19 cellular contexts compared by ENCODE assay signal in genomic region chr1:33326690-33327300, GRCh38. TPM values are rescaled to one million over a fixed set of nuclear protein-coding genes. Genes with fewer than 3 reads are reported as not detected.
A peak's percentile ranks its signal among the peaks of the same experiment; 100 is the strongest.
DNase-seq lines count a peak whose midpoint lies in the region; ATAC-seq and TF ChIP-seq lines count a peak whose summit lies in the region.
"Had no signal": no experiment of that assay in that cellular context is flagged by ENCODE, and none has a peak within 500 bp of the region (broad histone marks: within the 10 kb centered on the region; RNA-seq: fewer than 3 reads in every experiment).

No MANE protein-coding gene starts in this region.

- H2AFZ ChIP-seq in ACC112 (ENCODE audit: low read length, unreplicated experiment) (no peak overlapping the region), mammary epithelial cell (ENCODE audit: low read depth, low read length) (no peak overlapping the region)

- peak overlapping the region; percentile 89 for H3K27ac Mint-ChIP-seq in nephron progenitor cell
- H3K27ac Mint-ChIP-seq: stimulated activated naive B cell treated with anti-CD40 and anti-IgM and Interleukin-4, amounts not matched to agents 10 μg/mL and 1 μg/mL and 100 μg/mL, for 72 hours had no signal

- no peaks in the 10 kb centered on the region for H3K27me3 Mint-ChIP-seq in nephron progenitor cell (ENCODE audit: low read depth, poor library complexity)
- no peaks in the 10 kb centered on the region for H3K27me3 Mint-ChIP-seq in activated T-cell treated with anti-CD3 and anti-CD28 coated beads, Interleukin-2, amount 50 U/mL, for 4 hours (ENCODE audit: low read depth)
- H3K27me3 Mint-ChIP-seq: stimulated activated naive B cell treated with anti-CD40 and anti-IgM and Interleukin-4, amounts not matched to agents 10 μg/mL and 1 μg/mL and 100 μg/mL, for 72 hours had no signal

- H3K4me2 ChIP-seq in mammary epithelial cell (ENCODE audit: insufficient read depth, low read depth, low read length) = no peak overlapping the region

- H3K4me1 ChIP-seq in ACC112 (ENCODE audit: control insufficient read depth, insufficient read depth, low read length, unreplicated experiment) = peaks cover 37% of the 10 kb centered on the region
- H3K4me1 ChIP-seq in mammary epithelial cell (ENCODE audit: insufficient read depth, low read length) = peaks cover 46% of the 10 kb centered on the region

- peaks cover 61% of the 10 kb centered on the region for H3K36me3 ChIP-seq in ACC112 (ENCODE audit: insufficient read depth, low read length)
- peaks cover 81% of the 10 kb centered on the region for H3K36me3 ChIP-seq in mammary epithelial cell (ENCODE audit: insufficient read depth, low read length)

- peaks cover 41% of the 10 kb centered on the region for H3K4me1 Mint-ChIP-seq in nephron progenitor cell
- H3K4me1 Mint-ChIP-seq in activated T-cell treated with anti-CD3 and anti-CD28 coated beads, Interleukin-2, amount 50 U/mL, for 4 hours (ENCODE audit: low read depth) = no peaks in the 10 kb centered on the region

- DNase-seq in NOMO-1 (lab: John Stamatoyannopoulos, UW; ENCODE audit: unreplicated experiment in 2 of 2) = peak; percentile 37 to 74
- DNase-seq in mammary epithelial cell = no peak
- DNase-seq in nephron progenitor cell = no peak
- DNase-seq in sciatic nerve (ENCODE audit: low spot score) = no peak
- no peak for DNase-seq in activated T-cell treated with anti-CD3 and anti-CD28 coated beads, Interleukin-2, amount 50 U/mL, for 48 hours
- no peak for DNase-seq in NCI-H1417 treated with DMSO at 0.1 percent for 48 hours (lab: John Stamatoyannopoulos, UW)
- DNase-seq in activated T-cell treated with anti-CD3 and anti-CD28 coated beads, Interleukin-2, amount 50 U/mL, for 4 hours = no peak
- DNase-seq: EL; NCI-H774; occipital lobe; stimulated activated naive B cell treated with anti-CD40 and anti-IgM and Interleukin-4, amounts not matched to agents 10 μg/mL and 1 μg/mL and 100 μg/mL, for 72 hours had no signal

- TF ChIP-seq CTCF in mammary epithelial cell (conservative IDR thresholded peaks at IDR 0.05 in 1 of 2, IDR thresholded peaks at IDR 0.05 in 1 of 2; ENCODE audit: extremely low read depth in 1 of 2, insufficient read depth in 1 of 2, low read depth in 1 of 2, low read length in 2 of 2) (no peak), nephron progenitor cell (IDR thresholded peaks at IDR 0.05) (no peak)

- 95% methylated on average over 11 of the region's 11 CpGs for WGBS in mammary epithelial cell (ENCODE audit: low coverage, missing lambda C conversion rate)

- no TSS peak for BruUV-seq in mammary epithelial cell (replicated peaks; lab: Mats Ljungman, UMichigan)

- no peak overlapping the region for H3K9ac ChIP-seq in mammary epithelial cell (ENCODE audit: insufficient read depth, low read length)

- H3K4me3 ChIP-seq in ACC112 (ENCODE audit: low read depth, low read length) (no peak overlapping the region), mammary epithelial cell (replicated peaks in 1 of 3; ENCODE audit: insufficient read depth in 1 of 3, low read depth in 2 of 3, low read length in 3 of 3) (no peak overlapping the region)
- H3K4me3 ChIP-seq: GM12878, skin epidermis had no signal

- H3K4me3 Mint-ChIP-seq in nephron progenitor cell = no peak overlapping the region
- H3K4me3 Mint-ChIP-seq in activated T-cell treated with anti-CD3 and anti-CD28 coated beads, Interleukin-2, amount 50 U/mL, for 4 hours = no peak overlapping the region
- H3K4me3 Mint-ChIP-seq: stimulated activated naive B cell treated with anti-CD40 and anti-IgM and Interleukin-4, amounts not matched to agents 10 μg/mL and 1 μg/mL and 100 μg/mL, for 72 hours had no signal

- dilution Hi-C loops in mammary epithelial cell (cut with HindIII; ENCODE audit: low sequenced_read_pairs) = no loop called here

- no peaks in the 10 kb centered on the region for H3K27me3 ChIP-seq in ACC112 (ENCODE audit: insufficient read depth, low read length)
- H3K27me3 ChIP-seq in mammary epithelial cell (ENCODE audit: insufficient read depth, low read length) = no peaks in the 10 kb centered on the region

- in situ Hi-C loops in mammary epithelial cell (cut with MboI; ENCODE audit: low sequenced_read_pairs in 2 of 2) = no loop called here

- no peak for ATAC-seq in sciatic nerve
- no peak for ATAC-seq in activated T-cell treated with anti-CD3 and anti-CD28 coated beads, Interleukin-2, amount 50 U/mL, for 4 hours
- ATAC-seq: activated naive CD4-positive, alpha-beta T cell treated with anti-CD3 and anti-CD28 coated beads, Interleukin-2, amount 50 U/mL, for 72 hours; GM12878; stimulated activated naive B cell treated with anti-CD40 and anti-IgM and Interleukin-4, amounts not matched to agents 10 μg/mL and 1 μg/mL and 100 μg/mL, for 72 hours had no signal

- intact Hi-C loops in mammary epithelial cell (cut with micrococcal nuclease) = no loop called here
- intact Hi-C loops in sciatic nerve (cut with DNase I) = no loop called here

- H4K20me1 ChIP-seq in mammary epithelial cell (ENCODE audit: insufficient read depth, low read length) = peaks cover 8% of the 10 kb centered on the region

- H3K36me3 Mint-ChIP-seq in nephron progenitor cell (ENCODE audit: low read depth) = peaks cover 70% of the 10 kb centered on the region
- H3K36me3 Mint-ChIP-seq in activated T-cell treated with anti-CD3 and anti-CD28 coated beads, Interleukin-2, amount 50 U/mL, for 4 hours (ENCODE audit: insufficient read depth) = peaks cover 41% of the 10 kb centered on the region

- peak overlapping the region; percentile 75 for H3K27ac ChIP-seq in ACC112 (ENCODE audit: low read depth, low read length)
- peak overlapping the region; percentile 48 for H3K27ac ChIP-seq in mammary epithelial cell (ENCODE audit: insufficient read depth, low read depth, low read length)

- peaks cover 43% of the 10 kb centered on the region for H3K79me2 ChIP-seq in ACC112 (ENCODE audit: control insufficient read depth, insufficient read depth, low read length, unreplicated experiment)
- H3K79me2 ChIP-seq in mammary epithelial cell (ENCODE audit: insufficient read depth, low read length) = peaks cover 58% of the 10 kb centered on the region

- CTCF ChIA-PET in mammary epithelial cell (lab: Charles Lee; ENCODE audit: low non-redundant PET) = no interaction called here

- H3K9me3 Mint-ChIP-seq in nephron progenitor cell = no peaks in the 10 kb centered on the region
- H3K9me3 Mint-ChIP-seq in activated T-cell treated with anti-CD3 and anti-CD28 coated beads, Interleukin-2, amount 50 U/mL, for 4 hours = no peaks in the 10 kb centered on the region
- H3K9me3 Mint-ChIP-seq: activated naive CD4-positive, alpha-beta T cell treated with anti-CD3 and anti-CD28 coated beads, Interleukin-2, amount 50 U/mL, for 72 hours; stimulated activated naive B cell treated with anti-CD40 and anti-IgM and Interleukin-4, amounts not matched to agents 10 μg/mL and 1 μg/mL and 100 μg/mL, for 72 hours had no signal

- H3K9me3 ChIP-seq in mammary epithelial cell (replicated peaks; ENCODE audit: insufficient read depth, low read length) = no peaks in the 10 kb centered on the region

RNA-seq across cellular contexts. Expression of gene A3GALT2, which starts 5.9 kb away (rescaled TPM):
- total RNA-seq in mammary epithelial cell (not detected), sciatic nerve (not detected)
- polyA plus RNA-seq in mammary epithelial cell = not detected
- polyA minus RNA-seq in mammary epithelial cell = not detected
- under 1 TPM in 1 of 3 donors, not detected in 2; 0.30 TPM for total RNA-seq in activated T-cell treated with anti-CD3 and anti-CD28 coated beads, Interleukin-2, amount 50 U/mL, for 4 hours
- total RNA-seq: activated naive CD4-positive, alpha-beta T cell treated with anti-CD3 and anti-CD28 coated beads, Interleukin-2, amount 50 U/mL, for 72 hours; cerebellum; frontal cortex; GM12878; H4; M059J; occipital lobe had no signal
- polyA plus RNA-seq: GM12878 had no signal

Comparison
In these comparisons a context has a peak if more than half of its experiments do, and no peak if none do; other contexts are left out.
1. DNase-seq: peak in NOMO-1 (2 of 2); none in mammary epithelial cell (single experiment), nephron progenitor cell (single experiment), sciatic nerve (single experiment), activated T-cell treated with anti-CD3 and anti-CD28 coated beads, Interleukin-2, amount 50 U/mL, for 48 hours (0 of 2), NCI-H1417 treated with DMSO at 0.1 percent for 48 hours (single experiment) and activated T-cell treated with anti-CD3 and anti-CD28 coated beads, Interleukin-2, amount 50 U/mL, for 4 hours (single experiment).